26 cellular contexts compared by ENCODE assay signal in genomic region chr3:185131602-185132256, GRCh38. TPM values are rescaled to one million over a fixed set of nuclear protein-coding genes. Genes with fewer than 3 reads are reported as not detected.
DNase-seq lines count a peak whose midpoint lies in the region; ATAC-seq, FAIRE-seq and TF ChIP-seq lines count a peak whose summit lies in the region.
"Had no signal": no experiment of that assay in that cellular context is flagged by ENCODE, and none has a peak within 500 bp of the region (broad histone marks: within the 10 kb centered on the region; RNA-seq: fewer than 3 reads in every experiment).

No MANE protein-coding gene starts in this region.

- intact Hi-C loops in HepG2 (cut with micrococcal nuclease; ENCODE audit: unreplicated experiment) = no loop called here
- intact Hi-C loops in thyroid gland (cut with DNase I) = no loop called here

- H3K4me1 Mint-ChIP-seq in GM23338 (no peaks in the 10 kb centered on the region), chondrocyte (ENCODE audit: low read depth) (peaks cover 37% of the 10 kb centered on the region), neural progenitor cell (no peaks in the 10 kb centered on the region)
- H3K4me1 Mint-ChIP-seq: CD14-positive monocyte; CD8-positive, alpha-beta memory T cell had no signal

- no peak for ATAC-seq in GM23338
- ATAC-seq in HepG2 = peak; percentile 81
- ATAC-seq: A549 had no signal

- no peaks in the 10 kb centered on the region for H3K27me3 ChIP-seq in GM23338 (ENCODE audit: insufficient read depth)
- no peaks in the 10 kb centered on the region; a peak in 1 of 5 replicates for H3K27me3 ChIP-seq in HepG2 (ENCODE audit: control insufficient read depth in 1 of 2, insufficient read depth in 2 of 2, low read length in 2 of 2)
- no peaks in the 10 kb centered on the region for H3K27me3 ChIP-seq in neural progenitor cell
- H3K27me3 ChIP-seq in thyroid gland = no peaks in the 10 kb centered on the region
- H3K27me3 ChIP-seq: BLaER1 treated with 17β-estradiol and CSF1 and Interleukin-3, amounts not matched to agents 10 nM and 100 nM had no signal

- H3K36me3 Mint-ChIP-seq in GM23338 (ENCODE audit: low read depth) = no peaks in the 10 kb centered on the region
- peaks cover 1% of the 10 kb centered on the region for H3K36me3 Mint-ChIP-seq in chondrocyte (ENCODE audit: low read depth)
- H3K36me3 Mint-ChIP-seq in neural progenitor cell = no peaks in the 10 kb centered on the region
- H3K36me3 Mint-ChIP-seq: CD14-positive monocyte; CD8-positive, alpha-beta memory T cell had no signal

- H3K4me1 ChIP-seq in GM23338 (ENCODE audit: insufficient read depth) = no peaks in the 10 kb centered on the region
- H3K4me1 ChIP-seq in HepG2 (ENCODE audit: insufficient read depth, low read length) = peaks cover 54% of the 10 kb centered on the region
- peaks cover 6% of the 10 kb centered on the region for H3K4me1 ChIP-seq in neural progenitor cell
- no peaks in the 10 kb centered on the region for H3K4me1 ChIP-seq in thyroid gland
- H3K4me1 ChIP-seq: A549; BE2C; BLaER1 treated with 17β-estradiol and CSF1 and Interleukin-3, amounts not matched to agents 10 nM and 100 nM; HAP-1 had no signal

- H2AFZ ChIP-seq in GM23338 (no peak overlapping the region), HepG2 (ENCODE audit: low read length) (no peak overlapping the region), neural progenitor cell (replicated peaks) (no peak overlapping the region)

- peak; percentile 15 for DNase-seq in GM23338 (ENCODE audit: low spot score)
- no peak for DNase-seq in chondrocyte (ENCODE audit: low spot score)
- peak; percentile 57 for DNase-seq in HepG2 (ENCODE audit: low spot score)
- peak; percentile 31 for DNase-seq in neural progenitor cell (ENCODE audit: low spot score)
- DNase-seq in thyroid gland = no peak
- no peak for DNase-seq in COLO668 (lab: John Stamatoyannopoulos, UW; ENCODE audit: unreplicated experiment)
- no peak for DNase-seq in NCI-H1436 (lab: John Stamatoyannopoulos, UW)
- DNase-seq: 8988T; ACHN; AML-193; BE2C; CD4-positive, alpha-beta T cell; CD8-positive, alpha-beta memory T cell; COR-L47; DMS153; DND-41; GDM1; GOT3; HFFc6 had no signal

- H3F3A ChIP-seq in GM23338 (replicated peaks; ENCODE audit: low read depth) (no peaks in the 10 kb centered on the region), neural progenitor cell (ENCODE audit: low read depth) (no peaks in the 10 kb centered on the region)

- H3K9me3 Mint-ChIP-seq in GM23338 = no peaks in the 10 kb centered on the region
- H3K9me3 Mint-ChIP-seq in chondrocyte (ENCODE audit: low read depth) = no peaks in the 10 kb centered on the region
- H3K9me3 Mint-ChIP-seq in neural progenitor cell = no peaks in the 10 kb centered on the region
- H3K9me3 Mint-ChIP-seq: CD4-positive, alpha-beta T cell; CD8-positive, alpha-beta memory T cell; HFFc6 had no signal

- CTCF ChIA-PET in HepG2 (lab: Yijun Ruan, JAX; ENCODE audit: low intra/inter-chr PET ratio, low total read pairs) = no interaction called here

- H3K27ac Mint-ChIP-seq in GM23338 (no peak overlapping the region), chondrocyte (ENCODE audit: unreplicated experiment) (peak overlapping the region; percentile 42), neural progenitor cell (no peak overlapping the region)
- H3K27ac Mint-ChIP-seq: CD14-positive monocyte; CD4-positive, alpha-beta T cell; CD8-positive, alpha-beta memory T cell; HFFc6 had no signal

- H3K4me3 Mint-ChIP-seq in GM23338 = no peak overlapping the region
- no peak overlapping the region for H3K4me3 Mint-ChIP-seq in chondrocyte (ENCODE audit: unreplicated experiment)
- H3K4me3 Mint-ChIP-seq in neural progenitor cell = no peak overlapping the region
- H3K4me3 Mint-ChIP-seq: CD14-positive monocyte; CD4-positive, alpha-beta T cell; CD8-positive, alpha-beta memory T cell; HFFc6 had no signal

- TF ChIP-seq CTCF in GM23338 (conservative IDR thresholded peaks at IDR 0.05; ENCODE audit: low read depth in 2 of 2) = no peak
- no peak for TF ChIP-seq CTCF in chondrocyte (IDR thresholded peaks at IDR 0.05)
- TF ChIP-seq CTCF in HepG2 (CRISPR knock-in tag; IDR thresholded peaks at IDR 0.05) = no peak
- TF ChIP-seq CTCF in neural progenitor cell (IDR thresholded peaks at IDR 0.05) = no peak
- no peak for TF ChIP-seq CTCF in thyroid gland (IDR thresholded peaks at IDR 0.05)

- H3K9me3 ChIP-seq in HepG2 (ENCODE audit: low read length) = no peaks in the 10 kb centered on the region
- H3K9me3 ChIP-seq in neural progenitor cell (ENCODE audit: low read depth) = no peaks in the 10 kb centered on the region
- H3K9me3 ChIP-seq in thyroid gland = no peaks in the 10 kb centered on the region
- H3K9me3 ChIP-seq: A549; BE2C; BLaER1 treated with 17β-estradiol and CSF1 and Interleukin-3, amounts not matched to agents 10 nM and 100 nM; HAP-1 had no signal

- H3K4me2 ChIP-seq in GM23338 = no peak overlapping the region
- H3K4me2 ChIP-seq in HepG2 (ENCODE audit: low read depth, low read length) = peak overlapping the region; percentile 32
- H3K4me2 ChIP-seq in neural progenitor cell = no peak overlapping the region
- H3K4me2 ChIP-seq: A549; BLaER1 treated with 17β-estradiol and CSF1 and Interleukin-3, amounts not matched to agents 10 nM and 100 nM had no signal

- no peaks in the 10 kb centered on the region for H3K36me3 ChIP-seq in GM23338 (ENCODE audit: insufficient read depth)
- H3K36me3 ChIP-seq in HepG2 (replicated peaks in 1 of 2; ENCODE audit: control insufficient read depth in 1 of 2, insufficient read depth in 2 of 2, low read length in 2 of 2) = no peaks in the 10 kb centered on the region
- H3K36me3 ChIP-seq in neural progenitor cell = no peaks in the 10 kb centered on the region
- H3K36me3 ChIP-seq in thyroid gland = no peaks in the 10 kb centered on the region
- H3K36me3 ChIP-seq: BE2C; BLaER1 treated with 17β-estradiol and CSF1 and Interleukin-3, amounts not matched to agents 10 nM and 100 nM; HAP-1 had no signal

- BruUV-seq in HepG2 (replicated peaks; lab: Mats Ljungman, UMichigan) = no TSS peak

- TF ChIP-seq POLR2A in HepG2 (IDR thresholded peaks at IDR 0.05; ENCODE audit: insufficient read depth in 1 of 2, low read depth in 2 of 2, low read length in 2 of 2) (no peak), thyroid gland (IDR thresholded peaks at IDR 0.05) (no peak)

- H3K79me2 ChIP-seq in GM23338 (replicated peaks; ENCODE audit: insufficient read depth) (no peaks in the 10 kb centered on the region), HepG2 (ENCODE audit: insufficient read depth, low read length) (no peaks in the 10 kb centered on the region), neural progenitor cell (ENCODE audit: low read depth) (no peaks in the 10 kb centered on the region)

- POLR2A ChIA-PET in HepG2 (lab: Yijun Ruan, JAX) = no interaction called here

- TF ChIP-seq RAD21 in HepG2 (CRISPR knock-in tag; IDR thresholded peaks at IDR 0.05) = no peak

- H3K27me3 Mint-ChIP-seq in GM23338 (ENCODE audit: insufficient read depth, low read depth, poor library complexity) = no peaks in the 10 kb centered on the region
- no peaks in the 10 kb centered on the region for H3K27me3 Mint-ChIP-seq in chondrocyte (ENCODE audit: low read depth)
- no peaks in the 10 kb centered on the region for H3K27me3 Mint-ChIP-seq in neural progenitor cell (ENCODE audit: insufficient read depth, low read depth)

- H3K9ac ChIP-seq in HepG2 (ENCODE audit: insufficient read depth, low read depth, low read length) (no peak overlapping the region), neural progenitor cell (no peak overlapping the region)
- H3K9ac ChIP-seq: BLaER1 treated with 17β-estradiol and CSF1 and Interleukin-3, amounts not matched to agents 10 nM and 100 nM had no signal

- TF ChIP-seq EP300 in HepG2 (IDR thresholded peaks at IDR 0.05; ENCODE audit: low read depth in 2 of 2, low read length in 2 of 2) (no peak), HepG2 (CRISPR knock-in tag; IDR thresholded peaks at IDR 0.05; ENCODE audit: borderline replicate concordance) (no peak)

- H3K27ac ChIP-seq in GM23338 (ENCODE audit: low read depth) = no peak overlapping the region
- H3K27ac ChIP-seq in HepG2 (ENCODE audit: extremely low read length, insufficient read depth, low read length) = no peak overlapping the region
- H3K27ac ChIP-seq in neural progenitor cell = no peak overlapping the region
- H3K27ac ChIP-seq in thyroid gland = no peak overlapping the region
- H3K27ac ChIP-seq: A549; BLaER1 treated with 17β-estradiol and CSF1 and Interleukin-3, amounts not matched to agents 10 nM and 100 nM had no signal

- H3K4me3 ChIP-seq in GM23338 (no peak overlapping the region), HepG2 (replicated peaks in 1 of 3; ENCODE audit: insufficient read depth in 1 of 3, low read depth in 2 of 3, low read length in 3 of 3) (0 out of 6 replicates have a peak overlapping the region, but pooled peaks of 1 of the 3 experiments have one; percentile 14), neural progenitor cell (no peak overlapping the region), thyroid gland (replicated peaks in 1 of 3) (no peak overlapping the region)
- H3K4me3 ChIP-seq: A549; BLaER1 treated with 17β-estradiol and CSF1 and Interleukin-3, amounts not matched to agents 10 nM and 100 nM; HAP-1 had no signal

- no peaks in the 10 kb centered on the region for H4K20me1 ChIP-seq in GM23338 (replicated peaks; ENCODE audit: insufficient read depth)
- no peaks in the 10 kb centered on the region for H4K20me1 ChIP-seq in HepG2 (ENCODE audit: insufficient read depth, low read length)
- no peaks in the 10 kb centered on the region for H4K20me1 ChIP-seq in neural progenitor cell (ENCODE audit: low read depth)
- H4K20me1 ChIP-seq: BLaER1 treated with 17β-estradiol and CSF1 and Interleukin-3, amounts not matched to agents 10 nM and 100 nM had no signal

- H3K9me2 ChIP-seq in GM23338 (ENCODE audit: insufficient read depth) = no peaks in the 10 kb centered on the region

- 0% methylated on average over 2 of the region's 2 CpGs for WGBS in HepG2 (ENCODE audit: low lambda C conversion rate)
- WGBS in thyroid gland, 2 donors = 63 to 65% methylated on average over 2 of the region's 2 CpGs

- in situ Hi-C loops in HepG2 (cut with HindIII; ENCODE audit: extremely low pct_ligation_motif_present, low pct_unique_long_range_greater_than_20kb) = no loop called here

- FAIRE-seq in HepG2 (lab: Jason Lieb, UNC) = peak; percentile 58
- FAIRE-seq: A549, GM12891, GM18507, H54 had no signal

RNA-seq across cellular contexts. Expression of gene C3orf70, which starts 21.1 kb away (rescaled TPM):
- 1.1 and 1.5 TPM in 2 replicates for total RNA-seq in GM23338 (2014; rRNA removed; shearing (Covaris generic))
- polyA plus RNA-seq in GM23338 (2016; fragmentation: Nextera tagmentation; extraction: Ambion mirVana) (0.42 and 0.45 TPM in 2 replicates), HepG2 (2011; rRNA removed) (0.63 and 0.79 TPM in 2 replicates)
- total RNA-seq in chondrocyte (10.2 to 27.7 TPM (median 25.6 TPM) in 3 replicates), HepG2 (2016; rRNA removed; fragmentation: Illumina TruSeq; extraction: Trizol) (2.4 and 3.4 TPM in 2 replicates), neural progenitor cell (ENCODE audit: low replicate concordance) (4.7 and 4.8 TPM in 2 replicates), thyroid gland (1 to 10 TPM; 1.6 to 3.0 (median 2.1) TPM)
- 0.30 and 0.35 TPM in 2 replicates for total RNA-seq in HepG2 (2016; cell fraction: cytosol; rRNA removed; fragmentation: Illumina TruSeq; extraction: Trizol; ENCODE audit: low read depth)
- 2.2 and 2.8 TPM in 2 replicates for total RNA-seq in HepG2 (2016; cell fraction: insoluble cytoplasmic fraction; rRNA removed; fragmentation: Illumina TruSeq; extraction: Trizol)
- total RNA-seq in HepG2 (2016; cell fraction: membrane; rRNA removed; fragmentation: Illumina TruSeq; extraction: Trizol) = 1.4 and 1.5 TPM in 2 replicates
- 2.1 and 2.3 TPM in 2 replicates for total RNA-seq in HepG2 (2016; cell fraction: nucleus; rRNA removed; fragmentation: Illumina TruSeq; extraction: Trizol)
- 0.55 and 0.58 TPM in 2 replicates for polyA plus RNA-seq in HepG2 (2011; cell fraction: cytosol; rRNA removed)
- 0.38 and 0.43 TPM in 2 replicates for polyA plus RNA-seq in HepG2 (2011; cell fraction: nucleus; rRNA removed)
- polyA plus RNA-seq in HepG2 (2012) = 0.31 and 0.35 TPM in 2 replicates
- polyA plus RNA-seq in HepG2 (2016; cell fraction: cytosol; fragmentation: Illumina TruSeq; extraction: Trizol; ENCODE audit: low read depth) = 0.15 and 0.18 TPM in 2 replicates
- polyA plus RNA-seq in HepG2 (2016; cell fraction: insoluble cytoplasmic fraction; fragmentation: Illumina TruSeq; extraction: Trizol; ENCODE audit: low read depth) = 2.2 and 2.5 TPM in 2 replicates
- polyA plus RNA-seq in HepG2 (2016; cell fraction: membrane; fragmentation: Illumina TruSeq; extraction: Trizol; ENCODE audit: low read depth) = 0.65 and 0.73 TPM in 2 replicates
- polyA plus RNA-seq in HepG2 (2016; cell fraction: nucleus; fragmentation: Illumina TruSeq; extraction: Trizol; ENCODE audit: insufficient read depth, low read depth) = 2.1 TPM in 2 replicates
- 3.4 TPM in 1 of 2 replicates, not detected in the other for polyA minus RNA-seq in HepG2 (2011; rRNA and poly(A)+ RNA removed; ENCODE audit: low replicate concordance)
- 1.4 and 1.9 TPM in 2 replicates for polyA minus RNA-seq in HepG2 (2011; cell fraction: cytosol; rRNA and poly(A)+ RNA removed)
- polyA minus RNA-seq in HepG2 (2011; cell fraction: nucleus; rRNA and poly(A)+ RNA removed) = 1.0 and 1.2 TPM in 2 replicates
- total RNA-seq: CD4-positive, alpha-beta T cell had no signal
- polyA plus RNA-seq: CD8-positive, alpha-beta memory T cell had no signal

Comparison
In these comparisons a context has a peak if more than half of its experiments do, and no peak if none do; other contexts are left out.
1. DNase-seq: peak in GM23338 (single experiment), HepG2 (single experiment) and neural progenitor cell (single experiment); none in chondrocyte (single experiment), thyroid gland (0 of 2), COLO668 (single experiment) and NCI-H1436 (single experiment).